In the genomic region with DNA sequence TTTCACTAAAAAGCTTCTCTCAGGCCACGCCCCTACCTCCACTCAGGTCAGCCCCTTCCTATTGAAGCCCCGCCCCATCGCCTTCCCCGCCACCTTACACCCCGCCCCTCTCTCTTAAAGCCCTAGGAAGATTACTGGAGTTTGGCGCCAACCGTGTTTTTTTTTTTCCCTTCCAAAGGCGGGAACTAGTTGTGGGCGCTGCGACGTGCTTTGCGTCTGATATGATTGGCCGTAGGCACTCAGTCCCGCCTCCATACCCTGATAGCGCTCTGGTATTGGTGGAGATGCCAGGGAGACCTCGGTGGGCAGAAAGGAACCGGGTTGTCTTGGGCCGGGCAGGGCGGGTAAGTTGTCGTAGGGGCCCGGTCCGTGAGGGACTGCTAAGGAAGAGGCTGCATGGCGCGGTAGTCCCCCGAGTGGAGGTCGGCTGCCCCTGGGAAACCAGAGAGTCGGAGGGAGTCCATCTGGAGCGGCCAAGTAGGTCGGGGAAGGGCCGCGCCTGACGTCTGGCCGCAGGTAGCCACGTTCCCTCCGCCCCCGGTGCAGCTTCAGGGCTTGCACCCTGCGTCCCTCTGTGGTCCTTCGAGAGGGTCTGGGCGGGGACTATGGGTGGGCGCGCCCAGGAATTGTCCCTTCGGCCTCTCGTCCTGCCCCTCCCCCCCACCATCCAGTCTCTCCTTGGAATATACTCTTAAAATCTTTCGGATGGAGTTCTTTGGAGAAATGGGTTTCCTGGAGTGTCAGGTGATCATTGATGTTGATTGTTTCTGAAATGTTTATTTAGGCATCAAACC, we compare ENCODE assay signal across 8 cellular contexts. TPM values are rescaled to one million over a fixed set of nuclear protein-coding genes. Genes with fewer than 3 reads are reported as not detected.
DNase-seq lines count a peak whose midpoint lies in the region; ATAC-seq and TF ChIP-seq lines count a peak whose summit lies in the region.

A gene (plus strand): TSS at position 290 of the 794 bp plus-strand sequence.

- H3K9me3 ChIP-seq in NT2/D1 (ENCODE audit: insufficient read depth, low read length) (no peaks in the 10 kb centered on the region), endodermal cell (ENCODE audit: control insufficient read depth, low read length) (no peaks in the 10 kb centered on the region), mesodermal cell (ENCODE audit: control insufficient read depth, low read length) (no peaks in the 10 kb centered on the region)

- peak; percentile 98 for ATAC-seq in GM21381 (IDR thresholded peaks at IDR 0.05; ENCODE audit: unreplicated experiment)
- ATAC-seq in activated CD8-positive, alpha-beta memory T cell treated with anti-CD3 and anti-CD28 coated beads, Interleukin-2, amount 10 ng/mL, durations not matched to agents 7 days and 5 days, result peak; percentile 98

- H3K36me3 ChIP-seq in NT2/D1 (ENCODE audit: insufficient read depth, insufficient read length, low read length) (peaks cover 25% of the 10 kb centered on the region), endodermal cell (ENCODE audit: control insufficient read depth, insufficient read depth, low read length) (peaks cover 27% of the 10 kb centered on the region), mesodermal cell (ENCODE audit: control insufficient read depth, insufficient read depth, low read length) (peaks cover 38% of the 10 kb centered on the region)

- H3K4me1 Mint-ChIP-seq in activated CD8-positive, alpha-beta memory T cell treated with anti-CD3 and anti-CD28 coated beads, Interleukin-2, amount 10 ng/mL, durations not matched to agents 7 days and 5 days, result peaks cover 35% of the 10 kb centered on the region
- H3K4me1 Mint-ChIP-seq in endodermal cell, result peaks cover 11% of the 10 kb centered on the region

- peak within 1 kb of the TSS; percentile 100 for H3K4me3 Mint-ChIP-seq in activated CD8-positive, alpha-beta memory T cell treated with anti-CD3 and anti-CD28 coated beads, Interleukin-2, amount 10 ng/mL, durations not matched to agents 7 days and 5 days
- peak within 1 kb of the TSS; percentile 96 for H3K4me3 Mint-ChIP-seq in endodermal cell

- no peak for TF ChIP-seq CTCF in endodermal cell (conservative IDR thresholded peaks at IDR 0.05)

- WGBS in endodermal cell (ENCODE audit: insufficient coverage in 1 of 2, insufficient read length in 1 of 2), 2 experiments, result 0% methylated on average over 22 to 42 of the region's 44 CpGs
- WGBS in mesodermal cell (ENCODE audit: insufficient coverage in 2 of 2), 2 experiments, result 0% methylated on average over 25 to 30 of the region's 44 CpGs

- H3K36me3 Mint-ChIP-seq in activated CD8-positive, alpha-beta memory T cell treated with anti-CD3 and anti-CD28 coated beads, Interleukin-2, amount 10 ng/mL, durations not matched to agents 7 days and 5 days, result peaks cover 31% of the 10 kb centered on the region
- peaks cover 28% of the 10 kb centered on the region for H3K36me3 Mint-ChIP-seq in endodermal cell (ENCODE audit: low read depth)

- H3K9me3 Mint-ChIP-seq in activated CD8-positive, alpha-beta memory T cell treated with anti-CD3 and anti-CD28 coated beads, Interleukin-2, amount 10 ng/mL, durations not matched to agents 7 days and 5 days (ENCODE audit: low read depth), result no peaks in the 10 kb centered on the region
- H3K9me3 Mint-ChIP-seq in endodermal cell, result no peaks in the 10 kb centered on the region

- no peaks in the 10 kb centered on the region for H3K4me1 ChIP-seq in NT2/D1 (ENCODE audit: insufficient read depth, insufficient read length)
- no peaks in the 10 kb centered on the region for H3K4me1 ChIP-seq in endodermal cell (ENCODE audit: control insufficient read depth, insufficient read depth, low read length)
- peaks cover 4% of the 10 kb centered on the region for H3K4me1 ChIP-seq in mesodermal cell (ENCODE audit: control insufficient read depth, insufficient read depth, low read length, poor library complexity, severe bottlenecking)

- no peaks in the 10 kb centered on the region for H3K27me3 Mint-ChIP-seq in activated CD8-positive, alpha-beta memory T cell treated with anti-CD3 and anti-CD28 coated beads, Interleukin-2, amount 10 ng/mL, durations not matched to agents 7 days and 5 days
- no peaks in the 10 kb centered on the region for H3K27me3 Mint-ChIP-seq in endodermal cell (ENCODE audit: insufficient read depth)

- DNase-seq in COR-L47 (lab: John Stamatoyannopoulos, UW), result peak; percentile 99
- DNase-seq in HUDEP-2 (lab: John Stamatoyannopoulos, UW; ENCODE audit: unreplicated experiment in 76 of 76), result peak in 75 of 76 experiments; percentile 75 to 100 (median 97)
- peak; percentile 97 for DNase-seq in NT2/D1 (ENCODE audit: low read depth, low spot score)
- peak; percentile 98 for DNase-seq in activated CD8-positive, alpha-beta memory T cell treated with anti-CD3 and anti-CD28 coated beads, Interleukin-2, amount 10 ng/mL, durations not matched to agents 7 days and 5 days
- DNase-seq in endodermal cell, result peak; percentile 99
- DNase-seq in stimulated activated CD8-positive, alpha-beta memory T cell treated with anti-CD3 and anti-CD28 coated beads, Interleukin-15, amount 100 ng/mL, for 4 hours (ENCODE audit: low read depth in 2 of 2), result peak; percentile 85 to 91

- peak within 1 kb of the TSS; percentile 99 for H3K27ac Mint-ChIP-seq in activated CD8-positive, alpha-beta memory T cell treated with anti-CD3 and anti-CD28 coated beads, Interleukin-2, amount 10 ng/mL, durations not matched to agents 7 days and 5 days
- H3K27ac Mint-ChIP-seq in endodermal cell, result peak within 1 kb of the TSS; percentile 99

- CTCF ChIA-PET in activated CD8-positive, alpha-beta memory T cell treated with anti-CD3 and anti-CD28 coated beads, Interleukin-2, amount 10 ng/mL, durations not matched to agents 7 days and 5 days (lab: Charles Lee), result interaction anchor here (0.7 to 2.6 kb wide), 11 partner anchors 10 to 649 kb away, joined by 3 to 29 read pairs (median 3); a partner anchor contains a TSS

- no peaks in the 10 kb centered on the region for H3K27me3 ChIP-seq in NT2/D1 (ENCODE audit: insufficient read depth, insufficient read length)
- H3K27me3 ChIP-seq in endodermal cell (ENCODE audit: control insufficient read depth, insufficient read depth, low read length, poor library complexity, severe bottlenecking), result no peaks in the 10 kb centered on the region

- H3K9ac ChIP-seq in NT2/D1 (ENCODE audit: insufficient read length, low read depth) (peak within 1 kb of the TSS; percentile 99), endodermal cell (ENCODE audit: extremely low read depth, low read length, poor library complexity, severe bottlenecking) (peak within 1 kb of the TSS; percentile 60)

- H3K27ac ChIP-seq in endodermal cell (ENCODE audit: low read depth, low read length) (peak within 1 kb of the TSS; percentile 60), mesodermal cell (ENCODE audit: low read depth, low read length, severe bottlenecking) (peak within 1 kb of the TSS; percentile 6)

- H3K4me3 ChIP-seq in NT2/D1 (ENCODE audit: insufficient read length, low read depth) (peak within 1 kb of the TSS; percentile 90), endodermal cell (ENCODE audit: low read length) (peak within 1 kb of the TSS; percentile 87), mesodermal cell (ENCODE audit: extremely low read depth, insufficient read depth, low read length, poor library complexity, severe bottlenecking) (peak within 1 kb of the TSS; percentile 77)

RNA-seq across cellular contexts. Expression of the gene that starts here (rescaled TPM):
- total RNA-seq in activated CD8-positive, alpha-beta memory T cell treated with anti-CD3 and anti-CD28 coated beads, Interleukin-2, amount 10 ng/mL, durations not matched to agents 7 days and 5 days, result 10 to 100 TPM; 34.7 to 40.8 TPM
- total RNA-seq in endodermal cell, result 10 to 100 TPM; 31.1 to 40.0 TPM
- 25.0 TPM for polyA plus RNA-seq in endodermal cell (2013, experiment 1 of 2)
- polyA plus RNA-seq in endodermal cell (2013, experiment 2 of 2), result 27.0 TPM
- 12.6 TPM for polyA plus RNA-seq in mesodermal cell (2013, experiment 1 of 2)
- polyA plus RNA-seq in mesodermal cell (2013, experiment 2 of 2), result 16.9 TPM

Comparison
In these comparisons a context has a peak if more than half of its experiments do, and no peak if none do; other contexts are left out.
1. Peak in every context shown above with its lines: DNase-seq, ATAC-seq, H3K4me3 ChIP-seq and H3K27ac ChIP-seq.